Comparison of ENCODE assay signal across 1 cellular context in genomic region chr14:59309291-59309900, GRCh38.
TF ChIP-seq lines count a peak whose summit lies in the region.

No MANE protein-coding gene starts in this region.

TF ChIP-seq in SK-N-SH treated with all-trans-retinoic acid at 6 μM for 48 hours, 23 proteins besides CTCF, POLR2A, EP300 and RAD21 (continued from another document):
- no peak for TF ChIP-seq TOX (CRISPR knock-in tag; IDR thresholded peaks at IDR 0.05; ENCODE audit: borderline replicate concordance)
- no peak for TF ChIP-seq TSHZ2 (CRISPR knock-in tag; IDR thresholded peaks at IDR 0.05)
- no peak for TF ChIP-seq SNAI2 (CRISPR knock-in tag; IDR thresholded peaks at IDR 0.05)
- TF ChIP-seq CSRNP3 (CRISPR knock-in tag; IDR thresholded peaks at IDR 0.05): no peak
- TF ChIP-seq POU6F1 (CRISPR knock-in tag; IDR thresholded peaks at IDR 0.05; ENCODE audit: borderline replicate concordance, low read depth): no peak
- no peak for TF ChIP-seq ZNF8 (CRISPR knock-in tag; IDR thresholded peaks at IDR 0.05)
- TF ChIP-seq ARNTL (CRISPR knock-in tag; IDR thresholded peaks at IDR 0.05; ENCODE audit: borderline replicate concordance, low read depth): no peak
- TF ChIP-seq ZC3H10 (CRISPR knock-in tag; IDR thresholded peaks at IDR 0.05): no peak
